Comparison of ENCODE assay signal across 2 cellular contexts in the genomic region with DNA sequence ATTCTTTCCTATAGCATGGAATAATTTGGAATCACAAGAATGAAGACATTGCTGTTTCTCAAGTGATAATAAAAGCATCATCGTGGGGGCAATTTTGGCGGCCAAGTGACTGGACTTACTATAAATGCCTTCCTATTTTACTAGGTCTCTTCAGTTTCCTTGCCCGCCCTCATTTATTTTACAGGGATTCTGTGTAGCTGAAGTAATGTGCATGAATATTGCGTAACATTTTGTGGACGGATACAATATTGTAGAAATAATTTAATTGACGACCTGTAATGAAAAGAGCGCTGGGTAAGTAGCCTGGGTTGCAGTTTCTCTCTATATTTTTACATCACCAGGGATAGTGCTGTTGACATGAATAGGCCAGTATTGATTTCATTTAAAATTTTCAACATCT.
A peak's percentile ranks its signal among the peaks of the same experiment; 100 is the strongest.
TF ChIP-seq lines count a peak whose summit lies in the region.

No MANE protein-coding gene starts in this region.

TF ChIP-seq in IMR-90, 13 proteins besides CTCF, POLR2A, EP300 and RAD21:
- TF ChIP-seq CEBPB (IDR thresholded peaks at IDR 0.05; ENCODE audit: low read depth, low read length) = peak; percentile 94
- no peak for TF ChIP-seq RFX5 (IDR thresholded peaks at IDR 0.05; ENCODE audit: low read depth, low read length)
- no peak for TF ChIP-seq ELK1 (IDR thresholded peaks at IDR 0.05; ENCODE audit: borderline replicate concordance, low read depth, low read length)
- TF ChIP-seq, protein P1, sequence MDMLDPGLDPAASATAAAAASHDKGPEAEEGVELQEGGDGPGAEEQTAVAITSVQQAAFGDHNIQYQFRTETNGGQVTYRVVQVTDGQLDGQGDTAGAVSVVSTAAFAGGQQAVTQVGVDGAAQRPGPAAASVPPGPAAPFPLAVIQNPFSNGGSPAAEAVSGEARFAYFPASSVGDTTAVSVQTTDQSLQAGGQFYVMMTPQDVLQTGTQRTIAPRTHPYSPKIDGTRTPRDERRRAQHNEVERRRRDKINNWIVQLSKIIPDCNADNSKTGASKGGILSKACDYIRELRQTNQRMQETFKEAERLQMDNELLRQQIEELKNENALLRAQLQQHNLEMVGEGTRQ (IDR thresholded peaks at IDR 0.05; ENCODE audit: low read depth, low read length) = no peak
TF ChIP-seq in IMR-90: peak in this region for 1.

TF ChIP-seq in H1, 55 proteins besides CTCF, POLR2A, EP300 and RAD21:
- no peak for TF ChIP-seq JUN (IDR thresholded peaks at IDR 0.05; ENCODE audit: low read depth, low read length)
- TF ChIP-seq CEBPB (IDR thresholded peaks at IDR 0.05; ENCODE audit: low read depth, low read length) = peak; percentile 87; the same call in 1 of the 2 replicates
- TF ChIP-seq BRCA1 (IDR thresholded peaks at IDR 0.05; ENCODE audit: low read depth, low read length) = no peak
